In genomic region chr4:70667710-70668535, GRCh38 we compare ENCODE assay signal across 17 cellular contexts. TPM values are rescaled to one million over a fixed set of nuclear protein-coding genes. Genes with fewer than 3 reads are reported as not detected.
DNase-seq lines count a peak whose midpoint lies in the region; ATAC-seq, FAIRE-seq and TF ChIP-seq lines count a peak whose summit lies in the region.
"Had no signal": no experiment of that assay in that cellular context is flagged by ENCODE, and none has a peak within 500 bp of the region (broad histone marks: within the 10 kb centered on the region; RNA-seq: fewer than 3 reads in every experiment).

No MANE protein-coding gene starts in this region.

- H3K27ac ChIP-seq in SK-N-MC = peak overlapping the region; percentile 42; the same call in 1 of the 2 replicates

- no peaks in the 10 kb centered on the region for H3K9me3 ChIP-seq in SK-N-MC (ENCODE audit: low read depth, low read length)
- H3K9me3 ChIP-seq: thoracic aorta had no signal

- no peak overlapping the region for H3K9ac ChIP-seq in SK-N-MC (ENCODE audit: insufficient read length)

- ATAC-seq in GM18909 (IDR thresholded peaks at IDR 0.05; ENCODE audit: poor library complexity, unreplicated experiment) = peak; percentile 58
- peak; percentile 46 for ATAC-seq in HG02678 (IDR thresholded peaks at IDR 0.05; ENCODE audit: unreplicated experiment)
- ATAC-seq in omental fat pad (ENCODE audit: low FRiP score) = peak; percentile 83
- no peak for ATAC-seq in GM18873 (IDR thresholded peaks at IDR 0.05; ENCODE audit: low FRiP score, unreplicated experiment)

- no peak for FAIRE-seq in urothelium cell line (lab: Jason Lieb, UNC)

- H3K36me3 ChIP-seq in SK-N-MC (ENCODE audit: insufficient read depth, low read length) = no peaks in the 10 kb centered on the region
- H3K36me3 ChIP-seq: thoracic aorta had no signal

- H3K4me3 ChIP-seq in SK-N-MC = no peak overlapping the region
- H3K4me3 ChIP-seq: thoracic aorta had no signal

- no peak for TF ChIP-seq CTCF in omental fat pad (IDR thresholded peaks at IDR 0.05)

- DNase-seq in SK-N-MC (ENCODE audit: low read depth, low spot score) (peak; percentile 22), omental fat pad (ENCODE audit: low spot score) (no peak), HK-2 (ENCODE audit: unreplicated experiment) (no peak), NCI-H446 (lab: John Stamatoyannopoulos, UW) (no peak), urothelium cell line (ENCODE audit: low spot score) (no peak)
- DNase-seq: activated CD4-positive, alpha-beta T cell treated with anti-CD3 and anti-CD28 coated beads, Interleukin-2, amount 50 U/mL, for 48 hours; activated naive CD4-positive, alpha-beta T cell treated with anti-CD3 and anti-CD28 coated beads, Interleukin-2, amount 10 ng/mL, durations not matched to agents 7 days and 5 days; dermis blood vessel endothelial cell; DMS53; head of caudate nucleus; midbrain; NCI-H510A treated with DMSO at 0.1 percent for 48 hours; SW 1271 had no signal

RNA-seq across cellular contexts. Expression of gene JCHAIN, which starts 1.6 kb away (rescaled TPM):
- 10 to 100 TPM; 15.8 to 99.9 (median 36.0) TPM for total RNA-seq in omental fat pad
- total RNA-seq: dermis blood vessel endothelial cell had no signal

RNA-seq across cellular contexts. Expression of gene UTP3, which starts 20.4 kb away (rescaled TPM):
- 10 to 100 TPM; 20.7 to 67.5 (median 26.5) TPM for total RNA-seq in omental fat pad

RNA-seq across cellular contexts. Expression of gene ENAM, which starts 39.4 kb away (rescaled TPM):
- total RNA-seq in omental fat pad = not detected
- total RNA-seq: dermis blood vessel endothelial cell, thoracic aorta had no signal

RNA-seq across cellular contexts. Expression of gene RUFY3, which starts 53.8 kb away (rescaled TPM):
- 10 to 100 TPM; 34.2 to 92.8 (median 64.0) TPM for total RNA-seq in omental fat pad
